Comparison of ENCODE assay signal across 1 cellular context in the genomic region with DNA sequence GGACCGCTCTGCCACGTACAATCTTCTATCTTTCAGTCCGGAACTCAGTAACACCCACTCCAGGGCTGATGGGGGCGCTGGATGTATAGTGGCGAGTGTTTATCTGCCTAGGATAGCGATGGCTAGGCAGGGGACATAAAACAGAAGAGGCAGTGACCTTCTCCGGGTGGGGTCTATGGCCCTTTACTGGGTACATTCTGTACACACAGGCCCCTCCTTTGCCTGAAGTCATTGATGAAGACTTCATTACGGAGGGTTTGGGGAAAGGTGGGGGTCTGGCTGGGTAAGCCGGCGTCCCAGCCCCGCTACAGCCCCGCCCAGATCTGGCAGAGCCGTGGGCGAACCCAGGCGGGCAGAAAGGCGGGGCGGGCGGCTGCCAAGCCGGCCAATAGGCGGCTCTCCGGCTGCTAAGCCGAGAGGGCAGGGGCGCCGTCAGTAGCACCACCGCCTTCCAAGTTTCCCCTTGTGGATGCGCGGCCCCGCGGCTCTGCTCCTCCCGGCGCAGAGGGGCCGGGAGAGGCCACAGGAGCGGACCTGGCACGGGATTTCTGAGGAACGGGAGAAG.
TF ChIP-seq lines count a peak whose summit lies in the region.

A gene with protein sequence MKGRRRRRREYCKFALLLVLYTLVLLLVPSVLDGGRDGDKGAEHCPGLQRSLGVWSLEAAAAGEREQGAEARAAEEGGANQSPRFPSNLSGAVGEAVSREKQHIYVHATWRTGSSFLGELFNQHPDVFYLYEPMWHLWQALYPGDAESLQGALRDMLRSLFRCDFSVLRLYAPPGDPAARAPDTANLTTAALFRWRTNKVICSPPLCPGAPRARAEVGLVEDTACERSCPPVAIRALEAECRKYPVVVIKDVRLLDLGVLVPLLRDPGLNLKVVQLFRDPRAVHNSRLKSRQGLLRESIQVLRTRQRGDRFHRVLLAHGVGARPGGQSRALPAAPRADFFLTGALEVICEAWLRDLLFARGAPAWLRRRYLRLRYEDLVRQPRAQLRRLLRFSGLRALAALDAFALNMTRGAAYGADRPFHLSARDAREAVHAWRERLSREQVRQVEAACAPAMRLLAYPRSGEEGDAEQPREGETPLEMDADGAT (plus strand): TSS at position 435 of the 565 bp plus-strand sequence. CDS start 167 bp downstream, outside the sequence.

TF ChIP-seq in WTC11, 78 proteins besides CTCF, POLR2A, EP300 and RAD21 (continued from another document):
- TF ChIP-seq, protein P1, sequence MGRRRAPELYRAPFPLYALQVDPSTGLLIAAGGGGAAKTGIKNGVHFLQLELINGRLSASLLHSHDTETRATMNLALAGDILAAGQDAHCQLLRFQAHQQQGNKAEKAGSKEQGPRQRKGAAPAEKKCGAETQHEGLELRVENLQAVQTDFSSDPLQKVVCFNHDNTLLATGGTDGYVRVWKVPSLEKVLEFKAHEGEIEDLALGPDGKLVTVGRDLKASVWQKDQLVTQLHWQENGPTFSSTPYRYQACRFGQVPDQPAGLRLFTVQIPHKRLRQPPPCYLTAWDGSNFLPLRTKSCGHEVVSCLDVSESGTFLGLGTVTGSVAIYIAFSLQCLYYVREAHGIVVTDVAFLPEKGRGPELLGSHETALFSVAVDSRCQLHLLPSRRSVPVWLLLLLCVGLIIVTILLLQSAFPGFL (CRISPR knock-in tag; IDR thresholded peaks at IDR 0.05; ENCODE audit: borderline replicate concordance) = no peak
